In genomic region chr9:89450213-89450612, GRCh38 we compare ENCODE assay signal across 26 cellular contexts. TPM values are rescaled to one million over a fixed set of nuclear protein-coding genes. Genes with fewer than 3 reads are reported as not detected.
DNase-seq lines count a peak whose midpoint lies in the region; ATAC-seq lines count a peak whose summit lies in the region.
"Had no signal": no experiment of that assay in that cellular context is flagged by ENCODE, and none has a peak within 500 bp of the region (broad histone marks: within the 10 kb centered on the region; RNA-seq: fewer than 3 reads in every experiment).

No MANE protein-coding gene starts in this region.

- peaks cover 88% of the 10 kb centered on the region for H3K4me1 Mint-ChIP-seq in activated naive CD4-positive, alpha-beta T cell treated with anti-CD3 and anti-CD28 coated beads, Interleukin-2, amount 10 ng/mL, durations not matched to agents 7 days and 5 days
- peaks cover 93 to 97% (median 95%) of the 10 kb centered on the region in 3 donors for H3K4me1 Mint-ChIP-seq in T-cell
- peaks cover 100% of the 10 kb centered on the region for H3K4me1 Mint-ChIP-seq in stimulated activated naive CD8-positive, alpha-beta T cell treated with anti-CD3 and anti-CD28 coated beads, Interleukin-15, amount 100 ng/mL, for 72 hours
- H3K4me1 Mint-ChIP-seq: mesothelial cell of epicardium had no signal

- DNase-seq in activated naive CD4-positive, alpha-beta T cell treated with anti-CD3 and anti-CD28 coated beads, Interleukin-2, amount 10 ng/mL, durations not matched to agents 7 days and 5 days, result no peak
- DNase-seq in activated naive CD4-positive, alpha-beta T cell (lab: John Stamatoyannopoulos, UW), result no peak
- DNase-seq in T-cell, result peak in 1 of 34 experiments; percentile 51
- no peak for DNase-seq in stimulated activated naive CD8-positive, alpha-beta T cell treated with anti-CD3 and anti-CD28 coated beads, Interleukin-15, amount 100 ng/mL, for 72 hours
- no peak for DNase-seq in globus pallidus (ENCODE audit: low spot score)
- DNase-seq in SKM-1 treated with dmso at 0.1 percent for 144 hours (lab: John Stamatoyannopoulos, UW; ENCODE audit: unreplicated experiment), result no peak
- DNase-seq in central memory CD4-positive, alpha-beta T cell, result no peak
- DNase-seq: anterior cingulate cortex; erythroblast; foreskin keratinocyte; GDM1; HFFc6; left ventricle myocardium superior; MM.1S; NCI-H1417 treated with DMSO at 0.1 percent for 48 hours; nephron progenitor cell; PC-9; SHP77; sigmoid colon; stimulated activated CD8-positive, alpha-beta memory T cell treated with anti-CD3 and anti-CD28 coated beads, Interleukin-4, amount 100 ng/mL, for 48 hours; testis had no signal

- H3K27ac Mint-ChIP-seq in activated naive CD4-positive, alpha-beta T cell treated with anti-CD3 and anti-CD28 coated beads, Interleukin-2, amount 10 ng/mL, durations not matched to agents 7 days and 5 days, result peak overlapping the region; percentile 13
- peak overlapping the region; percentile 94 to 96 for H3K27ac Mint-ChIP-seq in T-cell
- H3K27ac Mint-ChIP-seq in stimulated activated naive CD8-positive, alpha-beta T cell treated with anti-CD3 and anti-CD28 coated beads, Interleukin-15, amount 100 ng/mL, for 72 hours, result peak overlapping the region in 1 of 2 donors; percentile 55
- H3K27ac Mint-ChIP-seq: HFFc6, mesothelial cell of epicardium had no signal

- no peak overlapping the region for H3K4me3 Mint-ChIP-seq in activated naive CD4-positive, alpha-beta T cell treated with anti-CD3 and anti-CD28 coated beads, Interleukin-2, amount 10 ng/mL, durations not matched to agents 7 days and 5 days
- peak overlapping the region in 2 of 3 donors; percentile 71 to 72 for H3K4me3 Mint-ChIP-seq in T-cell
- peak overlapping the region; percentile 1 to 81 for H3K4me3 Mint-ChIP-seq in stimulated activated naive CD8-positive, alpha-beta T cell treated with anti-CD3 and anti-CD28 coated beads, Interleukin-15, amount 100 ng/mL, for 72 hours
- H3K4me3 Mint-ChIP-seq: HFFc6, mesothelial cell of epicardium, nephron progenitor cell had no signal

- CTCF ChIA-PET in activated naive CD4-positive, alpha-beta T cell treated with anti-CD3 and anti-CD28 coated beads, Interleukin-2, amount 10 ng/mL, durations not matched to agents 7 days and 5 days (lab: Charles Lee), result interaction anchor here (1.0 to 1.8 kb wide), 4 partner anchors 13 to 99 kb away, joined by 4 to 8 read pairs (median 6); no protein-coding TSS in a partner anchor
- CTCF ChIA-PET in T-cell (lab: Charles Lee), result interaction anchor here (0.6 to 2.3 kb wide), 5 partner anchors 24 to 174 kb away, joined by 3 to 8 read pairs (median 4); no protein-coding TSS in a partner anchor

- H3K27me3 Mint-ChIP-seq in activated naive CD4-positive, alpha-beta T cell treated with anti-CD3 and anti-CD28 coated beads, Interleukin-2, amount 10 ng/mL, durations not matched to agents 7 days and 5 days, result no peaks in the 10 kb centered on the region
- H3K27me3 Mint-ChIP-seq in T-cell, result no peaks in the 10 kb centered on the region
- no peaks in the 10 kb centered on the region for H3K27me3 Mint-ChIP-seq in stimulated activated naive CD8-positive, alpha-beta T cell treated with anti-CD3 and anti-CD28 coated beads, Interleukin-15, amount 100 ng/mL, for 72 hours

- POLR2A ChIA-PET in T-cell (lab: Charles Lee), result interaction anchor here in 1 of 2 donors (0.6 kb wide), 1 partner anchor 24 kb away, joined by 4 read pairs; no protein-coding TSS in a partner anchor

- H3K27ac ChIP-seq in angular gyrus (ENCODE audit: low read depth, low read length), result peak overlapping the region; percentile 96
- H3K27ac ChIP-seq: foreskin keratinocyte, hepatocyte, PC-9, sigmoid colon, testis, VCaP had no signal

- no peaks in the 10 kb centered on the region for H3K9me3 Mint-ChIP-seq in activated naive CD4-positive, alpha-beta T cell treated with anti-CD3 and anti-CD28 coated beads, Interleukin-2, amount 10 ng/mL, durations not matched to agents 7 days and 5 days
- H3K9me3 Mint-ChIP-seq in T-cell, result no peaks in the 10 kb centered on the region
- no peaks in the 10 kb centered on the region for H3K9me3 Mint-ChIP-seq in stimulated activated naive CD8-positive, alpha-beta T cell treated with anti-CD3 and anti-CD28 coated beads, Interleukin-15, amount 100 ng/mL, for 72 hours
- H3K9me3 Mint-ChIP-seq: HFFc6, mesothelial cell of epicardium, nephron progenitor cell had no signal

- H3K36me3 Mint-ChIP-seq in activated naive CD4-positive, alpha-beta T cell treated with anti-CD3 and anti-CD28 coated beads, Interleukin-2, amount 10 ng/mL, durations not matched to agents 7 days and 5 days, result peaks cover 73% of the 10 kb centered on the region
- peaks cover 42% of the 10 kb centered on the region for H3K36me3 Mint-ChIP-seq in T-cell

- peak in 1 of 4 experiments; percentile 52 for ATAC-seq in T-cell (replicated peaks in 1 of 4)
- ATAC-seq in stimulated activated naive CD8-positive, alpha-beta T cell treated with anti-CD3 and anti-CD28 coated beads, Interleukin-15, amount 100 ng/mL, for 72 hours, result no peak
- ATAC-seq: foreskin keratinocyte, K562, left ventricle myocardium superior had no signal

RNA-seq across cellular contexts. Expression of gene SEMA4D, which starts 47.7 kb away (rescaled TPM):
- total RNA-seq in T-cell, result 100 to 1,000 TPM; 347 to 585 (median 434) TPM
- total RNA-seq: HFFc6 had no signal
